ENCODE assay signal across 1 cellular context in the genomic region with DNA sequence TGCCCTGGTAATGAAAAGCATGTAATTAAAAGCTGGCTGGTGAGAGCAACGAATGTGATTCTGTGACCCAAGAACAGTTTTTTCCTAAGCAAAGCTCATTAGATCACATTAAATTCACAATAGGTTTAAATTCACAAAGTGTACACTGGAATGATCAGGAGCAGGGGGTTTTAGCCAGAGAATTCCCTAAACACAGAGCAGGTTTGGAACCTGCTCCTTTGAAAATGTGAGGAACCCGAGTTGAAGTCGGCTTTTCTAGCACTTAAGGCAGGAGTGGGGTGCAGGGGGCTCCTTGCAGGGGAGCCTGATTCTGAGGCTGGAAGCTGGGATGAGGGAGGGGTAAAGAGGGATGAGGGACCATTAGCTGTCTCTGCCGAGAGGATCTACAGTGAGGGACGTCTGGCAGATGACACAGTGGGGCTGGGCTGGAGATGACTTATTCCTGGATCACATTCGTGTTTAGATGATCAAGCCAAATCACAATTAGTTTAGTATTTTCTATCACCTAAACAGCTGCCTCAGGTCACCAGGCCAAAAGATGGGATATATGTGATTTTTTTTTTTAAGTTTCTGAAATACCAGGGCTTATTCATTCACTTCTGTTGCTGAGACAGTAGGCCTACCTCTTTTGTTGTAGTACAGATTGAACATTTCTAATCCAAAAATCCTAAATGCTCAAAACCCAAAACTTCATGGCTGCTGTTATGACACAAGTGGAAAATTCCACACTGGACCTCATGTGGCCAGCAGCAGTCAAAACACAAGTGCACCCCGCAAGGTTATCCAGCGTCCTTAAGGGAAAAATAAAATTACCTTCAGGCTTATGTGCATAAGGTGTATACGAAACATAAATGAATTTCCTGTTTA.
TF ChIP-seq lines count a peak whose summit lies in the region.

No MANE protein-coding gene starts in this region.

TF ChIP-seq in K562, 482 proteins besides CTCF, POLR2A, EP300 and RAD21 (continued from another document):
- TF ChIP-seq, protein P1, sequence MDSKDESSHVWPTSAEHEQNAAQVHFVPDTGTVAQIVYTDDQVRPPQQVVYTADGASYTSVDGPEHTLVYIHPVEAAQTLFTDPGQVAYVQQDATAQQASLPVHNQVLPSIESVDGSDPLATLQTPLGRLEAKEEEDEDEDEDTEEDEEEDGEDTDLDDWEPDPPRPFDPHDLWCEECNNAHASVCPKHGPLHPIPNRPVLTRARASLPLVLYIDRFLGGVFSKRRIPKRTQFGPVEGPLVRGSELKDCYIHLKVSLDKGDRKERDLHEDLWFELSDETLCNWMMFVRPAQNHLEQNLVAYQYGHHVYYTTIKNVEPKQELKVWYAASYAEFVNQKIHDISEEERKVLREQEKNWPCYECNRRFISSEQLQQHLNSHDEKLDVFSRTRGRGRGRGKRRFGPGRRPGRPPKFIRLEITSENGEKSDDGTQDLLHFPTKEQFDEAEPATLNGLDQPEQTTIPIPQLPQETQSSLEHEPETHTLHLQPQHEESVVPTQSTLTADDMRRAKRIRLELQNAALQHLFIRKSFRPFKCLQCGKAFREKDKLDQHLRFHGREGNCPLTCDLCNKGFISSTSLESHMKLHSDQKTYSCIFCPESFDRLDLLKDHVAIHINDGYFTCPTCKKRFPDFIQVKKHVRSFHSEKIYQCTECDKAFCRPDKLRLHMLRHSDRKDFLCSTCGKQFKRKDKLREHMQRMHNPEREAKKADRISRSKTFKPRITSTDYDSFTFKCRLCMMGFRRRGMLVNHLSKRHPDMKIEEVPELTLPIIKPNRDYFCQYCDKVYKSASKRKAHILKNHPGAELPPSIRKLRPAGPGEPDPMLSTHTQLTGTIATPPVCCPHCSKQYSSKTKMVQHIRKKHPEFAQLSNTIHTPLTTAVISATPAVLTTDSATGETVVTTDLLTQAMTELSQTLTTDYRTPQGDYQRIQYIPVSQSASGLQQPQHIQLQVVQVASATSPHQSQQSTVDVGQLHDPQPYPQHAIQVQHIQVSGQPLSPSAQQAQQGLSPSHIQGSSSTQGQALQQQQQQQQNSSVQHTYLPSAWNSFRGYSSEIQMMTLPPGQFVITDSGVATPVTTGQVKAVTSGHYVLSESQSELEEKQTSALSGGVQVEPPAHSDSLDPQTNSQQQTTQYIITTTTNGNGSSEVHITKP (IDR thresholded peaks at IDR 0.05; ENCODE audit: partially characterized antibody) = no peak
- TF ChIP-seq ESRRB (CRISPR knock-in tag; IDR thresholded peaks at IDR 0.05; ENCODE audit: borderline replicate concordance) (no peak), YY1 (IDR thresholded peaks at IDR 0.05; ENCODE audit: borderline replicate concordance in 1 of 3, control insufficient read depth in 1 of 3, extremely low read depth in 1 of 3, insufficient read depth in 3 of 3, insufficient read length in 1 of 3, insufficient replicate concordance in 2 of 3, low read depth in 1 of 3, low read length in 2 of 3) (no peak), ZC3H11A (IDR thresholded peaks at IDR 0.05; ENCODE audit: low read depth, low read length) (no peak), ADNP (tag; IDR thresholded peaks at IDR 0.05) (0 out of 2 replicates have a peak, but pooled peaks have one; percentile 63), HNRNPH1 (optimal IDR thresholded peaks at IDR 0.05; ENCODE audit: low read depth, low read length) (no peak), GABPB2 (CRISPR knock-in tag; conservative IDR thresholded peaks at IDR 0.05) (no peak), HEY1 (CRISPR knock-in tag; IDR thresholded peaks at IDR 0.05; ENCODE audit: borderline replicate concordance) (no peak), ZNF551 (CRISPR knock-in tag; IDR thresholded peaks at IDR 0.05) (no peak)
TF ChIP-seq in K562: peak in this region for 40.
